In genomic region chr5:133056891-133057290, GRCh38 we compare ENCODE assay signal across 12 cellular contexts. TPM values are rescaled to one million over a fixed set of nuclear protein-coding genes. Genes with fewer than 3 reads are reported as not detected.
A peak's percentile ranks its signal among the peaks of the same experiment; 100 is the strongest.
DNase-seq lines count a peak whose midpoint lies in the region; ATAC-seq and TF ChIP-seq lines count a peak whose summit lies in the region.
"Had no signal": no experiment of that assay in that cellular context is flagged by ENCODE, and none has a peak within 500 bp of the region (broad histone marks: within the 10 kb centered on the region; RNA-seq: fewer than 3 reads in every experiment).

No MANE protein-coding gene starts in this region.

- peaks cover 10% of the 10 kb centered on the region; the same call in 1 of the 2 replicates for H4K20me1 ChIP-seq in MM.1S (ENCODE audit: insufficient read depth, low read length)

- peaks cover 26% of the 10 kb centered on the region for H3F3A ChIP-seq in MM.1S (ENCODE audit: insufficient read depth, low read length)

- no peak overlapping the region for H3K4me3 Mint-ChIP-seq in activated T-cell treated with anti-CD3 and anti-CD28 coated beads, Interleukin-2, amount 50 U/mL, for 24 hours
- no peak overlapping the region for H3K4me3 Mint-ChIP-seq in activated T-cell treated with anti-CD3 and anti-CD28 coated beads, Interleukin-2, amount 50 U/mL, for 72 hours
- no peak overlapping the region for H3K4me3 Mint-ChIP-seq in memory B cell
- H3K4me3 Mint-ChIP-seq: CD14-positive monocyte had no signal

- peak overlapping the region; percentile 69; the same call in 1 of the 2 replicates for H3K4me2 ChIP-seq in MM.1S (ENCODE audit: low read depth, low read length)

- no peak for DNase-seq in activated T-cell treated with anti-CD3 and anti-CD28 coated beads, Interleukin-2, amount 50 U/mL, for 24 hours
- DNase-seq in activated T-cell treated with anti-CD3 and anti-CD28 coated beads, Interleukin-2, amount 50 U/mL, for 72 hours, result no peak
- DNase-seq in MM.1S (no peak), memory B cell (ENCODE audit: low spot score in 2 of 2) (no peak), GM10266 (ENCODE audit: extremely low spot score) (no peak), dedifferentiated amniotic fluid mesenchymal stem cell (ENCODE audit: extremely low spot score) (no peak)

- H3K36me3 ChIP-seq in MM.1S (replicated peaks; ENCODE audit: insufficient read depth, low read length), result no peaks in the 10 kb centered on the region

- H2AFZ ChIP-seq in MM.1S (ENCODE audit: low read length), result no peak overlapping the region

- H3K9me3 ChIP-seq in MM.1S (replicated peaks; ENCODE audit: insufficient read depth, low read length), result no peaks in the 10 kb centered on the region

- peak overlapping the region; percentile 18 for H3K27ac Mint-ChIP-seq in activated T-cell treated with anti-CD3 and anti-CD28 coated beads, Interleukin-2, amount 50 U/mL, for 24 hours
- H3K27ac Mint-ChIP-seq in activated T-cell treated with anti-CD3 and anti-CD28 coated beads, Interleukin-2, amount 50 U/mL, for 72 hours, result no peak overlapping the region
- H3K27ac Mint-ChIP-seq in memory B cell, result peak overlapping the region; percentile 85

- H3K9me3 Mint-ChIP-seq in activated T-cell treated with anti-CD3 and anti-CD28 coated beads, Interleukin-2, amount 50 U/mL, for 24 hours, result no peaks in the 10 kb centered on the region
- no peaks in the 10 kb centered on the region for H3K9me3 Mint-ChIP-seq in activated T-cell treated with anti-CD3 and anti-CD28 coated beads, Interleukin-2, amount 50 U/mL, for 72 hours
- H3K9me3 Mint-ChIP-seq in memory B cell, result no peaks in the 10 kb centered on the region
- H3K9me3 Mint-ChIP-seq: CD14-positive monocyte had no signal

- no peak overlapping the region for H3K9ac ChIP-seq in MM.1S (ENCODE audit: low read length)

- peaks cover 27% of the 10 kb centered on the region for H3K4me1 ChIP-seq in MM.1S (ENCODE audit: low read length)

- H3K27ac ChIP-seq in MM.1S (ENCODE audit: low read length), result no peak overlapping the region
- H3K27ac ChIP-seq: 22Rv1, HL-60 had no signal

- H3K27me3 Mint-ChIP-seq in activated T-cell treated with anti-CD3 and anti-CD28 coated beads, Interleukin-2, amount 50 U/mL, for 24 hours, result no peaks in the 10 kb centered on the region
- H3K27me3 Mint-ChIP-seq in activated T-cell treated with anti-CD3 and anti-CD28 coated beads, Interleukin-2, amount 50 U/mL, for 72 hours (ENCODE audit: low read depth), result no peaks in the 10 kb centered on the region
- H3K27me3 Mint-ChIP-seq in memory B cell, result no peaks in the 10 kb centered on the region

- H3K4me1 Mint-ChIP-seq in activated T-cell treated with anti-CD3 and anti-CD28 coated beads, Interleukin-2, amount 50 U/mL, for 24 hours (ENCODE audit: low read depth), result peaks cover 63% of the 10 kb centered on the region
- peaks cover 60% of the 10 kb centered on the region for H3K4me1 Mint-ChIP-seq in activated T-cell treated with anti-CD3 and anti-CD28 coated beads, Interleukin-2, amount 50 U/mL, for 72 hours (ENCODE audit: low read depth)
- peaks cover 25% of the 10 kb centered on the region for H3K4me1 Mint-ChIP-seq in memory B cell

- H3K4me3 ChIP-seq in MM.1S (ENCODE audit: low read length), result no peak overlapping the region
- H3K4me3 ChIP-seq: K562 had no signal

- no peaks in the 10 kb centered on the region for H3K9me2 ChIP-seq in MM.1S (replicated peaks; ENCODE audit: insufficient read depth, low read length)

- H3K27me3 ChIP-seq in MM.1S (replicated peaks; ENCODE audit: insufficient read depth, low read length), result no peaks in the 10 kb centered on the region

- peaks cover 62% of the 10 kb centered on the region for H3K36me3 Mint-ChIP-seq in activated T-cell treated with anti-CD3 and anti-CD28 coated beads, Interleukin-2, amount 50 U/mL, for 24 hours (ENCODE audit: low read depth)
- peaks cover 3 to 4% of the 10 kb centered on the region in 2 donors for H3K36me3 Mint-ChIP-seq in activated T-cell treated with anti-CD3 and anti-CD28 coated beads, Interleukin-2, amount 50 U/mL, for 72 hours (ENCODE audit: insufficient read depth in 2 of 2)
- peaks cover 10% of the 10 kb centered on the region for H3K36me3 Mint-ChIP-seq in memory B cell

- H3K79me2 ChIP-seq in MM.1S (ENCODE audit: low read length), result peaks cover 99% of the 10 kb centered on the region

- no peak for ATAC-seq in activated T-cell treated with anti-CD3 and anti-CD28 coated beads, Interleukin-2, amount 50 U/mL, for 72 hours (replicated peaks in 1 of 2)
- ATAC-seq in memory B cell (ENCODE audit: low read depth), result no peak
- no peak for ATAC-seq in GM21423 (IDR thresholded peaks at IDR 0.05; ENCODE audit: unreplicated experiment)
- ATAC-seq: HCT116, K562 had no signal

- TF ChIP-seq CTCF in MM.1S (IDR thresholded peaks at IDR 0.05; ENCODE audit: low read length) (no peak), GM10266 (IDR thresholded peaks at IDR 0.05; ENCODE audit: control insufficient read depth, insufficient read depth, low read depth, missing control alignments) (no peak)

RNA-seq across cellular contexts. Expression of gene HSPA4, which starts 5.1 kb away (rescaled TPM):
- total RNA-seq in activated T-cell treated with anti-CD3 and anti-CD28 coated beads, Interleukin-2, amount 50 U/mL, for 72 hours, result 100 to 1,000 TPM; 173 to 213 TPM

RNA-seq across cellular contexts. Expression of gene ZCCHC10, which starts 30.5 kb away (rescaled TPM):
- 10 to 100 TPM; 23.7 to 30.6 TPM for total RNA-seq in activated T-cell treated with anti-CD3 and anti-CD28 coated beads, Interleukin-2, amount 50 U/mL, for 72 hours
